Comparison of ENCODE assay signal across 13 cellular contexts in the genomic region with DNA sequence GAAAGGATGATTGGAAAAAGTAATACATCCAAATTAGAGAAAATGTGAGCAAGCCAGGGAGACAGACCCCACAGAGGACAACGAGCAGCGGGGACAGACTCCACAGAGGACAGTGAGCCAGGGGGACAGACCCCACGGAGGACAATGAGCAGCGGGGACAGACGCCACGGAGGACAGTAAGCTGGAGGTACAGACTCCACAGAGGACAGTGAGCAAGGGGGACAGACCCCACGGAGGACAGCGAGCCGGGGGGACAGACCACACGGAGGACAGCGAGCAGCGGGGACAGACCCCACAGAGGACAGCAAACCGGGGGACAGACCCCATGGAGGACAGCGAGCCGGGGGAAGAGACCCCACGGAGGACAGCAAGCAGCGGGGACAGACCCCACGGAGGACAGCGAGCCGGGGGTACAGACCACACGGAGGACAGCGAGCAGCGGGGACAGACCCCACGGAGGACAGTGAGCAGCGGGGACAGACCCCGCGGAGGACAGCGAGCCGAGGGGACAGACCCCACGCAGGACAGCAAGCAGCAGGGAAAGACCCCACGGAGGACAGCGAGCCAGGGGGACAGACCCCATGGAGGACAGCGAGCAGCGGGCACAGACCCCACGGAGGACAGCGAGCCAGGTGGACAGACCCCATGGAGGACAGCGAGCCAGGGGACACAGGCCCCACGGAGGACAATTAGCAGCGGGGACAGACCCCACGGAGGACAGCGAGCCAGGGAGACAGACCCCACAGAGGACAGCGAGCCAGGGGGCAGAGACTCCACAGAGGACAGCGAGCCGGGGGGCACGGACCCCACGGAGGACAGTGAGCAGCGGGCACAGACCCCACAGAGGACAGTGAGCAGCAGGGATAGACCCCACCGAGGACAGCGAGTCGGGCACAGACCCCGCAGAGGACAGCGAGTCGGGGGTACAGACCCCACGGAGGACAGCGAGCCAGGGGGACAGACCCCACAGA.
"Had no signal": no experiment of that assay in that cellular context is flagged by ENCODE, and none has a peak within 500 bp of the region (broad histone marks: within the 10 kb centered on the region; RNA-seq: fewer than 3 reads in every experiment).

No MANE protein-coding gene starts in this region.

- H3K27ac Mint-ChIP-seq: activated CD8-positive, alpha-beta memory T cell treated with anti-CD3 and anti-CD28 coated beads, Interleukin-2, amount 10 ng/mL, durations not matched to agents 7 days and 5 days; T-helper 17 cell; type B pancreatic cell had no signal

- H3K4me1 Mint-ChIP-seq: activated CD8-positive, alpha-beta memory T cell treated with anti-CD3 and anti-CD28 coated beads, Interleukin-2, amount 10 ng/mL, durations not matched to agents 7 days and 5 days had no signal

- DNase-seq: activated CD8-positive, alpha-beta memory T cell treated with anti-CD3 and anti-CD28 coated beads, Interleukin-2, amount 10 ng/mL, durations not matched to agents 7 days and 5 days; activated T-cell treated with anti-CD3 and anti-CD28 coated beads, Interleukin-2, amount 50 U/mL, for 4 hours; caudate nucleus; effector CD4-positive, alpha-beta T cell; SIG-M5; stimulated activated CD4-positive, alpha-beta T cell treated with anti-CD3 and anti-CD28 coated beads, Interleukin-2, amount 100 ng/mL, for 24 hours; stimulated activated naive CD4-positive, alpha-beta T cell; substantia nigra; T-helper 17 cell had no signal

- H3K9me3 Mint-ChIP-seq: activated T-cell treated with anti-CD3 and anti-CD28 coated beads, Interleukin-2, amount 50 U/mL, for 4 hours; naive thymus-derived CD8-positive, alpha-beta T cell; type B pancreatic cell had no signal

- H3K4me3 ChIP-seq: coronary artery, gastrocnemius medialis had no signal

- ATAC-seq: activated CD8-positive, alpha-beta memory T cell treated with anti-CD3 and anti-CD28 coated beads, Interleukin-2, amount 10 ng/mL, durations not matched to agents 7 days and 5 days; activated T-cell treated with anti-CD3 and anti-CD28 coated beads, Interleukin-2, amount 50 U/mL, for 4 hours; gastrocnemius medialis; naive thymus-derived CD8-positive, alpha-beta T cell; T-helper 17 cell had no signal

- H3K4me1 ChIP-seq: gastrocnemius medialis had no signal

- H3K36me3 Mint-ChIP-seq: activated CD8-positive, alpha-beta memory T cell treated with anti-CD3 and anti-CD28 coated beads, Interleukin-2, amount 10 ng/mL, durations not matched to agents 7 days and 5 days; naive thymus-derived CD8-positive, alpha-beta T cell; type B pancreatic cell had no signal

- H3K4me3 Mint-ChIP-seq: activated CD8-positive, alpha-beta memory T cell treated with anti-CD3 and anti-CD28 coated beads, Interleukin-2, amount 10 ng/mL, durations not matched to agents 7 days and 5 days; activated T-cell treated with anti-CD3 and anti-CD28 coated beads, Interleukin-2, amount 50 U/mL, for 4 hours; naive thymus-derived CD8-positive, alpha-beta T cell; T-helper 17 cell; type B pancreatic cell had no signal

- H3K27me3 Mint-ChIP-seq: activated CD8-positive, alpha-beta memory T cell treated with anti-CD3 and anti-CD28 coated beads, Interleukin-2, amount 10 ng/mL, durations not matched to agents 7 days and 5 days; type B pancreatic cell had no signal

- H3K27ac ChIP-seq: coronary artery, gastrocnemius medialis had no signal

- H3K36me3 ChIP-seq: gastrocnemius medialis had no signal

- H3K9me3 ChIP-seq: gastrocnemius medialis had no signal
